Comparison of ENCODE assay signal across 1 cellular context in the genomic region with DNA sequence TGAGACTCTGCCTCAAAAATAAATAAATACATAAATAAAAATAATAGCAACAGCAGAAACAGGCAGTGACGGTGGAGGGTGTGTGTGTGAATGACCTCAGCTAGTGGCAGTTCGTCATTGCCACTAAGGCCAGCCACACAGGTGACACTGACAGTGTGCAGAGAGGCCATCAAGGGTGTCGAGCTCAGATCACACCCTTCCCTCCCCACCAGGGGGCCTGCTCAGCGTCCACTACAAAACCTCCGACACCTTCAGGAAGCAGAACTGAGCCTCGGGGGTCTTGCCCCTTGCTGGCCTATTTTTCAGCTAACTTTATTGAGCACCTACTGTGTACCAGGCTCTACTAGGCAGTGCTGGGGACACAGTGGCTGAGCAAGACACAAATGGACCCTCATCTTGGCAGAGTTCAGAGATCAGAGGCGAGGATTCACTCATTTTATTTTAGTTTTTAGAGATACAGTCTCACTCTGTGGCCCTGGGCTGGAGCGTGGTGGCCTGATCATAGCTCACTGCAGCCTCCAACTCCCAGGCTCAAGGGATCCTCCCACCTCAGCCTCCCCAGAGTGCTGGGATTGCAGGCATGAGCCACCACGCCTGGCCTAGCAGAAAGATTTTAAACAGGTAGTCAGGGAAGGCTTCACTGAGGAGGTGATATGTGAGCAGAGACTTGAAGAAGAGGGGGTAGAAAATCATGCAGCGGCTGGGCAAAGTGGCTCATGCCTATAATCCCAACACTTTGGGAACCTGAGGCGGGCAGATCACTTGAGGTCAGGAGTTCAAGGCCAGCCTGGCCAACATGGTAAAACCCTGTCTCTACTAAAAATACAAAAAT.
TF ChIP-seq lines count a peak whose summit lies in the region.

No MANE protein-coding gene starts in this region.

TF ChIP-seq in HepG2, 621 proteins besides CTCF, POLR2A, EP300 and RAD21 (continued from another document and continues in another):
- TF ChIP-seq ZNF607 (CRISPR knock-in tag; IDR thresholded peaks at IDR 0.05; ENCODE audit: borderline replicate concordance) (no peak), ZC3H4 (CRISPR knock-in tag; IDR thresholded peaks at IDR 0.05; ENCODE audit: borderline replicate concordance) (no peak), TSC22D2 (CRISPR knock-in tag; IDR thresholded peaks at IDR 0.05; ENCODE audit: borderline replicate concordance) (no peak), MIER2 (CRISPR knock-in tag; IDR thresholded peaks at IDR 0.05) (no peak), ZBTB20 (CRISPR knock-in tag; IDR thresholded peaks at IDR 0.05; ENCODE audit: borderline replicate concordance, low read depth) (no peak), STAG1 (CRISPR knock-in tag; IDR thresholded peaks at IDR 0.05) (peak; percentile 71), ZNF468 (CRISPR knock-in tag; IDR thresholded peaks at IDR 0.05) (no peak), ZNF773 (CRISPR knock-in tag; IDR thresholded peaks at IDR 0.05; ENCODE audit: borderline replicate concordance) (no peak), ZGPAT (CRISPR knock-in tag; IDR thresholded peaks at IDR 0.05) (peak; percentile 21; the same call in 1 of the 2 replicates), MIER3 (CRISPR knock-in tag; IDR thresholded peaks at IDR 0.05; ENCODE audit: borderline replicate concordance) (no peak), ZNF337 (CRISPR knock-in tag; IDR thresholded peaks at IDR 0.05; ENCODE audit: borderline replicate concordance, low read depth) (no peak), FOXA1 (IDR thresholded peaks at IDR 0.05) (no peak), FOXA1 (CRISPR knock-in tag; IDR thresholded peaks at IDR 0.05) (no peak), DZIP1 (CRISPR knock-in tag; IDR thresholded peaks at IDR 0.05) (no peak), RBM22 (optimal IDR thresholded peaks at IDR 0.05; ENCODE audit: low read length) (no peak), ZNF530 (CRISPR knock-in tag; IDR thresholded peaks at IDR 0.05; ENCODE audit: low read depth) (no peak), FOXA3 (CRISPR knock-in tag; IDR thresholded peaks at IDR 0.05) (peak; percentile 38; the same call in 1 of the 2 replicates), ZNF589 (CRISPR knock-in tag; conservative IDR thresholded peaks at IDR 0.05) (no peak), ZNF616 (CRISPR knock-in tag; IDR thresholded peaks at IDR 0.05; ENCODE audit: low read depth) (no peak), ZNF790 (CRISPR knock-in tag; IDR thresholded peaks at IDR 0.05; ENCODE audit: borderline replicate concordance) (no peak), ZNF430 (CRISPR knock-in tag; IDR thresholded peaks at IDR 0.05) (no peak), PHB2 (IDR thresholded peaks at IDR 0.05; ENCODE audit: partially characterized antibody) (no peak), REPIN1 (CRISPR knock-in tag; IDR thresholded peaks at IDR 0.05; ENCODE audit: borderline replicate concordance, low read depth) (0 out of 2 replicates have a peak, but pooled peaks have one; percentile 25), JARID2 (CRISPR knock-in tag; IDR thresholded peaks at IDR 0.05; ENCODE audit: insufficient replicate concordance) (no peak), ZKSCAN1 (IDR thresholded peaks at IDR 0.05; ENCODE audit: low read length) (peak; percentile 38; the same call in 1 of the 2 replicates), HMGXB3 (CRISPR knock-in tag; IDR thresholded peaks at IDR 0.05; ENCODE audit: borderline replicate concordance) (no peak), TEF (CRISPR knock-in tag; IDR thresholded peaks at IDR 0.05) (no peak), ZSCAN9 (CRISPR knock-in tag; IDR thresholded peaks at IDR 0.05; ENCODE audit: borderline replicate concordance) (no peak), ZNF609 (CRISPR knock-in tag; IDR thresholded peaks at IDR 0.05; ENCODE audit: borderline replicate concordance) (no peak), TMF1 (CRISPR knock-in tag; IDR thresholded peaks at IDR 0.05; ENCODE audit: low read depth) (no peak)
- TF ChIP-seq, protein P1, sequence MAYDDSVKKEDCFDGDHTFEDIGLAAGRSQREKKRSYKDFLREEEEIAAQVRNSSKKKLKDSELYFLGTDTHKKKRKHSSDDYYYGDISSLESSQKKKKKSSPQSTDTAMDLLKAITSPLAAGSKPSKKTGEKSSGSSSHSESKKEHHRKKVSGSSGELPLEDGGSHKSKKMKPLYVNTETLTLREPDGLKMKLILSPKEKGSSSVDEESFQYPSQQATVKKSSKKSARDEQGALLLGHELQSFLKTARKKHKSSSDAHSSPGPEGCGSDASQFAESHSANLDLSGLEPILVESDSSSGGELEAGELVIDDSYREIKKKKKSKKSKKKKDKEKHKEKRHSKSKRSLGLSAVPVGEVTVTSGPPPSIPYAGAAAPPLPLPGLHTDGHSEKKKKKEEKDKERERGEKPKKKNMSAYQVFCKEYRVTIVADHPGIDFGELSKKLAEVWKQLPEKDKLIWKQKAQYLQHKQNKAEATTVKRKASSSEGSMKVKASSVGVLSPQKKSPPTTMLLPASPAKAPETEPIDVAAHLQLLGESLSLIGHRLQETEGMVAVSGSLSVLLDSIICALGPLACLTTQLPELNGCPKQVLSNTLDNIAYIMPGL (CRISPR knock-in tag; IDR thresholded peaks at IDR 0.05; ENCODE audit: borderline replicate concordance in 1 of 2, low read depth in 1 of 2): peak; percentile 36 to 51; a peak in 1 of 4 replicates
- TF ChIP-seq, protein P2, sequence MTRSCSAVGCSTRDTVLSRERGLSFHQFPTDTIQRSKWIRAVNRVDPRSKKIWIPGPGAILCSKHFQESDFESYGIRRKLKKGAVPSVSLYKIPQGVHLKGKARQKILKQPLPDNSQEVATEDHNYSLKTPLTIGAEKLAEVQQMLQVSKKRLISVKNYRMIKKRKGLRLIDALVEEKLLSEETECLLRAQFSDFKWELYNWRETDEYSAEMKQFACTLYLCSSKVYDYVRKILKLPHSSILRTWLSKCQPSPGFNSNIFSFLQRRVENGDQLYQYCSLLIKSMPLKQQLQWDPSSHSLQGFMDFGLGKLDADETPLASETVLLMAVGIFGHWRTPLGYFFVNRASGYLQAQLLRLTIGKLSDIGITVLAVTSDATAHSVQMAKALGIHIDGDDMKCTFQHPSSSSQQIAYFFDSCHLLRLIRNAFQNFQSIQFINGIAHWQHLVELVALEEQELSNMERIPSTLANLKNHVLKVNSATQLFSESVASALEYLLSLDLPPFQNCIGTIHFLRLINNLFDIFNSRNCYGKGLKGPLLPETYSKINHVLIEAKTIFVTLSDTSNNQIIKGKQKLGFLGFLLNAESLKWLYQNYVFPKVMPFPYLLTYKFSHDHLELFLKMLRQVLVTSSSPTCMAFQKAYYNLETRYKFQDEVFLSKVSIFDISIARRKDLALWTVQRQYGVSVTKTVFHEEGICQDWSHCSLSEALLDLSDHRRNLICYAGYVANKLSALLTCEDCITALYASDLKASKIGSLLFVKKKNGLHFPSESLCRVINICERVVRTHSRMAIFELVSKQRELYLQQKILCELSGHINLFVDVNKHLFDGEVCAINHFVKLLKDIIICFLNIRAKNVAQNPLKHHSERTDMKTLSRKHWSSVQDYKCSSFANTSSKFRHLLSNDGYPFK (CRISPR knock-in tag; IDR thresholded peaks at IDR 0.05; ENCODE audit: borderline replicate concordance): no peak
- TF ChIP-seq, protein P3, sequence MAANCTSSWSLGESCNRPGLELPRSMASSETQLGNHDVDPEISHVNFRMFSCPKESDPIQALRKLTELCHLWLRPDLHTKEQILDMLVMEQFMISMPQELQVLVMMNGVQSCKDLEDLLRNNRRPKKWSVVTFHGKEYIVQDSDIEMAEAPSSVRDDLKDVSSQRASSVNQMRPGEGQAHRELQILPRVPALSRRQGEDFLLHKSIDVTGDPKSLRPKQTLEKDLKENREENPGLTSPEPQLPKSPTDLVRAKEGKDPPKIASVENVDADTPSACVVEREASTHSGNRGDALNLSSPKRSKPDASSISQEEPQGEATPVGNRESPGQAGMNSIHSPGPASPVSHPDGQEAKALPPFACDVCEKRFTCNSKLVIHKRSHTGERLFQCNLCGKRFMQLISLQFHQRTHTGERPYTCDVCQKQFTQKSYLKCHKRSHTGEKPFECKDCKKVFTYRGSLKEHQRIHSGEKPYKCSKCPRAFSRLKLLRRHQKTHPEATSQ (CRISPR knock-in tag; IDR thresholded peaks at IDR 0.05; ENCODE audit: borderline replicate concordance): 0 out of 2 replicates have a peak, but pooled peaks have one; percentile 21
